In the genomic region with DNA sequence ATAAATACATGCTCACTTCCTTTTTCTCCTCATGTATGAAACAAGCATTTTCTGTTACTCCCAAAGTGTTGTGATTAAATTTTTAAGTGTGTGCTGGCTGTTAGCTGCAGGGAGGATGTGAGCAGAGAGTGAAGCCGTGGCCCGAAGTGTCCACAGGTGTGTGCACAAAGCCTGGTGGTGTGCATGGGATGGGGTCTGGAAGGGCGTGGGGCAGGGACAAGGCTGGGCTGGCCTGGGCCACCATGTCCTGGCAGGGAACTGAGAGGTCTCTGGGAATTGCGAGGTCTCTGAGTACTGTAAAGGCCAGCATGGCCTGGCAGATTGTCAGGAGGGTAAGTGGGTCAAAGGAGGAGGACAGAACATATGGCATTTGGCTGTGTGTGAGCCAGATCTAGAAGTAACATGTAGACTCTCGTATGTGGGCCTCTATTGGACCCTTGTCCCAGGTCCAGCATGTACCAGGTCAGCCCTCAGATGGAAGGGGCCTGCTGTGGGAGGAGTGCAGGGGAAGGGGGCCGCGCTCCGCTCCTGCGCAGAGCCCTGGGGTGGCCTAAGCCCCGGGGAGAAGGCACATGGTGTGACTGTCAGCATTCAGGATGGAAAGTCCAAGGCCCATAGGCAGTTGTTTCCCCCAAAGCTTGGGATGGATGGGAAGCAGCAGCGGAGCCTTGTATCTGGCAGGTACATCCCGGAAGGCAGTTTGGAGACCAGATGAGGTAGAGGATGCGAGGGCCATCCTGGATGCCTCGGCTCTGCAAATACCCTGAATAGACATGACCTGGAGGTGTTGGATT, we compare ENCODE assay signal across 1 cellular context.
TF ChIP-seq lines count a peak whose summit lies in the region.

No MANE protein-coding gene starts in this region.

TF ChIP-seq in HepG2, 621 proteins besides CTCF, POLR2A, EP300 and RAD21:
- TF ChIP-seq ZSCAN29 (CRISPR knock-in tag; conservative IDR thresholded peaks at IDR 0.05) (no peak), THAP11 (CRISPR knock-in tag; IDR thresholded peaks at IDR 0.05) (no peak), ZNF333 (CRISPR knock-in tag; IDR thresholded peaks at IDR 0.05; ENCODE audit: borderline replicate concordance) (no peak), ZNF891 (CRISPR knock-in tag; IDR thresholded peaks at IDR 0.05) (no peak), ZBTB20 (CRISPR knock-in tag; IDR thresholded peaks at IDR 0.05; ENCODE audit: borderline replicate concordance, low read depth) (no peak), MYC (CRISPR knock-in tag; IDR thresholded peaks at IDR 0.05; ENCODE audit: borderline replicate concordance) (no peak), MED8 (CRISPR knock-in tag; IDR thresholded peaks at IDR 0.05; ENCODE audit: insufficient replicate concordance) (no peak), MAFK (conservative IDR thresholded peaks at IDR 0.05 in 1 of 2, IDR thresholded peaks at IDR 0.05 in 1 of 2; ENCODE audit: low read length in 2 of 2) (no peak), GABPB1 (CRISPR knock-in tag; IDR thresholded peaks at IDR 0.05) (no peak), ZSCAN20 (CRISPR knock-in tag; IDR thresholded peaks at IDR 0.05; ENCODE audit: borderline replicate concordance) (no peak), ISX (CRISPR knock-in tag; conservative IDR thresholded peaks at IDR 0.05) (no peak), TCF7L2 (IDR thresholded peaks at IDR 0.05; ENCODE audit: low read depth, low read length) (no peak), ZNF510 (CRISPR knock-in tag; IDR thresholded peaks at IDR 0.05; ENCODE audit: low read depth) (no peak)
- TF ChIP-seq, protein P1, sequence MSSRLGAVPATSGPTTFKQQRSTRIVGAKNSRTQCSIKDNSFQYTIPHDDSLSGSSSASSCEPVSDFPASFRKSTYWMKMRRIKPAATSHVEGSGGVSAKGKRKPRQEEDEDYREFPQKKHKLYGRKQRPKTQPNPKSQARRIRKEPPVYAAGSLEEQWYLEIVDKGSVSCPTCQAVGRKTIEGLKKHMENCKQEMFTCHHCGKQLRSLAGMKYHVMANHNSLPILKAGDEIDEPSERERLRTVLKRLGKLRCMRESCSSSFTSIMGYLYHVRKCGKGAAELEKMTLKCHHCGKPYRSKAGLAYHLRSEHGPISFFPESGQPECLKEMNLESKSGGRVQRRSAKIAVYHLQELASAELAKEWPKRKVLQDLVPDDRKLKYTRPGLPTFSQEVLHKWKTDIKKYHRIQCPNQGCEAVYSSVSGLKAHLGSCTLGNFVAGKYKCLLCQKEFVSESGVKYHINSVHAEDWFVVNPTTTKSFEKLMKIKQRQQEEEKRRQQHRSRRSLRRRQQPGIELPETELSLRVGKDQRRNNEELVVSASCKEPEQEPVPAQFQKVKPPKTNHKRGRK (CRISPR knock-in tag; IDR thresholded peaks at IDR 0.05) = no peak
- TF ChIP-seq, protein P2, sequence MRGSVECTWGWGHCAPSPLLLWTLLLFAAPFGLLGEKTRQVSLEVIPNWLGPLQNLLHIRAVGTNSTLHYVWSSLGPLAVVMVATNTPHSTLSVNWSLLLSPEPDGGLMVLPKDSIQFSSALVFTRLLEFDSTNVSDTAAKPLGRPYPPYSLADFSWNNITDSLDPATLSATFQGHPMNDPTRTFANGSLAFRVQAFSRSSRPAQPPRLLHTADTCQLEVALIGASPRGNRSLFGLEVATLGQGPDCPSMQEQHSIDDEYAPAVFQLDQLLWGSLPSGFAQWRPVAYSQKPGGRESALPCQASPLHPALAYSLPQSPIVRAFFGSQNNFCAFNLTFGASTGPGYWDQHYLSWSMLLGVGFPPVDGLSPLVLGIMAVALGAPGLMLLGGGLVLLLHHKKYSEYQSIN (CRISPR knock-in tag; IDR thresholded peaks at IDR 0.05; ENCODE audit: borderline replicate concordance) = no peak
- TF ChIP-seq, protein P3, sequence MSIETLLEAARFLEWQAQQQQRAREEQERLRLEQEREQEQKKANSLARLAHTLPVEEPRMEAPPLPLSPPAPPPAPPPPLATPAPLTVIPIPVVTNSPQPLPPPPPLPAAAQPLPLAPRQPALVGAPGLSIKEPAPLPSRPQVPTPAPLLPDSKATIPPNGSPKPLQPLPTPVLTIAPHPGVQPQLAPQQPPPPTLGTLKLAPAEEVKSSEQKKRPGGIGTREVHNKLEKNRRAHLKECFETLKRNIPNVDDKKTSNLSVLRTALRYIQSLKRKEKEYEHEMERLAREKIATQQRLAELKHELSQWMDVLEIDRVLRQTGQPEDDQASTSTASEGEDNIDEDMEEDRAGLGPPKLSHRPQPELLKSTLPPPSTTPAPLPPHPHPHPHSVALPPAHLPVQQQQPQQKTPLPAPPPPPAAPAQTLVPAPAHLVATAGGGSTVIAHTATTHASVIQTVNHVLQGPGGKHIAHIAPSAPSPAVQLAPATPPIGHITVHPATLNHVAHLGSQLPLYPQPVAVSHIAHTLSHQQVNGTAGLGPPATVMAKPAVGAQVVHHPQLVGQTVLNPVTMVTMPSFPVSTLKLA (IDR thresholded peaks at IDR 0.05) = no peak
- TF ChIP-seq, protein P4, sequence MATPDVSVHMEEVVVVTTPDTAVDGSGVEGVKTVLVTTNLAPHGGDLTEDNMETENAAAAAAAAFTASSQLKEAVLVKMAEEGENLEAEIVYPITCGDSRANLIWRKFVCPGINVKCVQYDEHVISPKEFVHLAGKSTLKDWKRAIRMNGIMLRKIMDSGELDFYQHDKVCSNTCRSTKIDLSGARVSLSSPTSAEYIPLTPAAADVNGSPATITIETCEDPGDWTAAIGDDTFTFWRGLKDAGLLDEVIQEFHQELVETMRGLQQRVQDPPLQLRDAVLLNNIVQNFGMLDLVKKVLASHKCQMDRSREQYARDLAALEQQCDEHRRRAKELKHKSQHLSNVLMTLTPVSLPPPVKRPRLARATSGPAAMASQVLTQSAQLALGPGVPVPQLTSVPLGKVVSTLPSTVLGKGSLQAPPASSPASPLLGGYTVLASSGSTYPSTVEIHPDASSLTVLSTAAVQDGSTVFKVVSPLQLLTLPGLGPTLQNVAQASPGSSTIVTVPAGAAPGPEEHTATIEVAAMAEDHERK (CRISPR knock-in tag; IDR thresholded peaks at IDR 0.05; ENCODE audit: low read depth) = no peak
